Comparison of ENCODE assay signal across 1 cellular context in genomic region chr1:164576311-164577271, GRCh38.
TF ChIP-seq lines count a peak whose summit lies in the region.

No MANE protein-coding gene starts in this region.

TF ChIP-seq in SK-N-SH, 30 proteins besides CTCF, POLR2A, EP300 and RAD21:
- TF ChIP-seq, protein P1, sequence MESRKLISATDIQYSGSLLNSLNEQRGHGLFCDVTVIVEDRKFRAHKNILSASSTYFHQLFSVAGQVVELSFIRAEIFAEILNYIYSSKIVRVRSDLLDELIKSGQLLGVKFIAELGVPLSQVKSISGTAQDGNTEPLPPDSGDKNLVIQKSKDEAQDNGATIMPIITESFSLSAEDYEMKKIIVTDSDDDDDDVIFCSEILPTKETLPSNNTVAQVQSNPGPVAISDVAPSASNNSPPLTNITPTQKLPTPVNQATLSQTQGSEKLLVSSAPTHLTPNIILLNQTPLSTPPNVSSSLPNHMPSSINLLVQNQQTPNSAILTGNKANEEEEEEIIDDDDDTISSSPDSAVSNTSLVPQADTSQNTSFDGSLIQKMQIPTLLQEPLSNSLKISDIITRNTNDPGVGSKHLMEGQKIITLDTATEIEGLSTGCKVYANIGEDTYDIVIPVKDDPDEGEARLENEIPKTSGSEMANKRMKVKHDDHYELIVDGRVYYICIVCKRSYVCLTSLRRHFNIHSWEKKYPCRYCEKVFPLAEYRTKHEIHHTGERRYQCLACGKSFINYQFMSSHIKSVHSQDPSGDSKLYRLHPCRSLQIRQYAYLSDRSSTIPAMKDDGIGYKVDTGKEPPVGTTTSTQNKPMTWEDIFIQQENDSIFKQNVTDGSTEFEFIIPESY (IDR thresholded peaks at IDR 0.05; ENCODE audit: borderline replicate concordance, low read depth): no peak
